ENCODE assay signal across 1 cellular context in the genomic region with DNA sequence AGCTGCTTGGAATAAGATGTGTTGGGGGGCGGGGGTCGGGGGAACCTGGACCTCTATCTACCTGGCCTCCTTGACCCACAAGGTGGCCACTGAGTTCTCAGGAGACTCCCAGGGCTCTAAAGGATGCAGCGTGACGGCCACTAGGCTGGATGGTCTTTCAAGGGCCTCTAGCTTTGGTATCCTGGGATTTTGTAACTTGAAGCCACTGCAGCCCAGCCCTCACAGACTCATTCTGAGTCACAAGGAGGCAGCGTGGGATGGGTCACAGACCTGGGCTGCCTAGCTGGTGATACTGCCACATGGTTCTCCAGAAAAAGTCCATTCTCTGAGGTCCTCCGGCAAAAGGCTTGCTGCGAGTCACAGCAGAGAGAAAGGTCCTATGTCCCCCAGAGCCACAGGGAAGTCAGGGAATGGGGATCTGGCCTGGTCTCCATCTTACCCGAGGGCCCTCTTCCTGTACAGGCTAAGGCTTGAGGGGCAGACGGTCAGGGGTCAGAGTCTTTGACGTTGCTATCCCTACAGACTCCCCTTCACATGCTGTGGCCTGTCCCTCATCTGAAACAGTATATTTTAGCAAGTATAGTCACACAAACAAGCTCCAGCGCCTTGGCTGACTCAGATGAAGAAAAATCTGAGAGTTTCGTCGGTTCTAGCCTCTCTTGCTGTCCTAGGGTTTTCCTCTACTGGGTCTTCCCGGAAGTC.
TF ChIP-seq lines count a peak whose summit lies in the region.

No MANE protein-coding gene starts in this region.

TF ChIP-seq in IMR-90, 13 proteins besides CTCF, POLR2A, EP300 and RAD21 (continued from another document):
- TF ChIP-seq, protein P1, sequence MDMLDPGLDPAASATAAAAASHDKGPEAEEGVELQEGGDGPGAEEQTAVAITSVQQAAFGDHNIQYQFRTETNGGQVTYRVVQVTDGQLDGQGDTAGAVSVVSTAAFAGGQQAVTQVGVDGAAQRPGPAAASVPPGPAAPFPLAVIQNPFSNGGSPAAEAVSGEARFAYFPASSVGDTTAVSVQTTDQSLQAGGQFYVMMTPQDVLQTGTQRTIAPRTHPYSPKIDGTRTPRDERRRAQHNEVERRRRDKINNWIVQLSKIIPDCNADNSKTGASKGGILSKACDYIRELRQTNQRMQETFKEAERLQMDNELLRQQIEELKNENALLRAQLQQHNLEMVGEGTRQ (IDR thresholded peaks at IDR 0.05; ENCODE audit: low read depth, low read length) = peak; percentile 44
- TF ChIP-seq RCOR1 (IDR thresholded peaks at IDR 0.05; ENCODE audit: insufficient replicate concordance, low read length) (no peak), CHD1 (IDR thresholded peaks at IDR 0.05; ENCODE audit: low read depth, low read length) (no peak), MAZ (IDR thresholded peaks at IDR 0.05; ENCODE audit: borderline replicate concordance, low read depth, low read length) (peak; percentile 80), RFX5 (IDR thresholded peaks at IDR 0.05; ENCODE audit: low read depth, low read length) (no peak), BHLHE40 (IDR thresholded peaks at IDR 0.05; ENCODE audit: low read depth, low read length) (no peak; the same call in 1 of the 2 replicates), NFE2L2 (IDR thresholded peaks at IDR 0.05; ENCODE audit: low read depth, low read length) (no peak)
TF ChIP-seq in IMR-90: peak in this region for 5.
